Comparison of ENCODE assay signal across 8 cellular contexts in genomic region chr12:121009744-121010143, GRCh38. TPM values are rescaled to one million over a fixed set of nuclear protein-coding genes. Genes with fewer than 3 reads are reported as not detected.
DNase-seq lines count a peak whose midpoint lies in the region; ATAC-seq and TF ChIP-seq lines count a peak whose summit lies in the region.

No MANE protein-coding gene starts in this region.

- H3K4me1 ChIP-seq in suprapubic skin = no peaks in the 10 kb centered on the region

- no peak overlapping the region for H3K27ac Mint-ChIP-seq in activated naive CD8-positive, alpha-beta T cell treated with anti-CD3 and anti-CD28 coated beads, Interleukin-2, amount 50 U/mL, for 24 hours

- no peaks in the 10 kb centered on the region for H3K9me3 Mint-ChIP-seq in activated naive CD8-positive, alpha-beta T cell treated with anti-CD3 and anti-CD28 coated beads, Interleukin-2, amount 50 U/mL, for 24 hours

- peaks cover 34% of the 10 kb centered on the region for H3K36me3 Mint-ChIP-seq in activated naive CD8-positive, alpha-beta T cell treated with anti-CD3 and anti-CD28 coated beads, Interleukin-2, amount 50 U/mL, for 24 hours (ENCODE audit: low read depth)

- no peak for TF ChIP-seq EP300 in suprapubic skin (IDR thresholded peaks at IDR 0.05)

- in situ Hi-C loops in T47D (cut with HindIII; ENCODE audit: low pct_unique_long_range_greater_than_20kb, low sequenced_read_pairs) = no loop called here

- no peak for ATAC-seq in activated naive CD8-positive, alpha-beta T cell treated with anti-CD3 and anti-CD28 coated beads, Interleukin-2, amount 50 U/mL, for 24 hours

- DNase-seq in COLO668 (lab: John Stamatoyannopoulos, UW; ENCODE audit: unreplicated experiment) (peak; percentile 56), MV-4-11 (lab: John Stamatoyannopoulos, UW) (peak; percentile 30), T47D (ENCODE audit: low read depth in 1 of 2, low spot score in 1 of 2) (peak; percentile 71 to 84), medulla oblongata (ENCODE audit: extremely low spot score) (peak; percentile 16), suprapubic skin (ENCODE audit: low spot score in 2 of 2) (no peak), SKM-1 (lab: John Stamatoyannopoulos, UW; ENCODE audit: unreplicated experiment) (no peak)
- DNase-seq in activated naive CD8-positive, alpha-beta T cell treated with anti-CD3 and anti-CD28 coated beads, Interleukin-2, amount 50 U/mL, for 24 hours = no peak
- DNase-seq in stimulated activated CD4-positive, alpha-beta T cell treated with anti-CD3 and anti-CD28 coated beads, Interleukin-2, amount 100 ng/mL, for 24 hours = no peak

- WGBS in suprapubic skin = 57% methylated on average over 9 of the region's 10 CpGs

- no peaks in the 10 kb centered on the region for H3K27me3 Mint-ChIP-seq in activated naive CD8-positive, alpha-beta T cell treated with anti-CD3 and anti-CD28 coated beads, Interleukin-2, amount 50 U/mL, for 24 hours

- no peaks in the 10 kb centered on the region for H3K27me3 ChIP-seq in suprapubic skin

- no peaks in the 10 kb centered on the region for H3K9me3 ChIP-seq in suprapubic skin

- TF ChIP-seq CTCF in suprapubic skin (IDR thresholded peaks at IDR 0.05) = peak in 1 of 2 donors; percentile 30

- peaks cover 54% of the 10 kb centered on the region for H3K36me3 ChIP-seq in suprapubic skin

- peaks cover 9% of the 10 kb centered on the region for H3K4me1 Mint-ChIP-seq in activated naive CD8-positive, alpha-beta T cell treated with anti-CD3 and anti-CD28 coated beads, Interleukin-2, amount 50 U/mL, for 24 hours

- H3K4me3 Mint-ChIP-seq in activated naive CD8-positive, alpha-beta T cell treated with anti-CD3 and anti-CD28 coated beads, Interleukin-2, amount 50 U/mL, for 24 hours = no peak overlapping the region

- H3K4me3 ChIP-seq in suprapubic skin = no peak overlapping the region

- H3K27ac ChIP-seq in suprapubic skin = no peak overlapping the region

- no peak for TF ChIP-seq POLR2A in suprapubic skin (IDR thresholded peaks at IDR 0.05)

RNA-seq across cellular contexts. Expression of gene C12orf43, which starts 6.5 kb away (rescaled TPM):
- 10 to 100 TPM in 1 of 4 donors, 1 to 10 TPM in 3; 5.4 to 14.8 (median 7.1) TPM for total RNA-seq in suprapubic skin

RNA-seq across cellular contexts. Expression of gene OASL, which starts 29.3 kb away (rescaled TPM):
- total RNA-seq in suprapubic skin = under 1 TPM in 3 of 4 donors, not detected in 1; 0.53 to 0.91 (median 0.64) TPM

RNA-seq across cellular contexts. Expression of gene HNF1A, which starts 31.4 kb away (rescaled TPM):
- total RNA-seq in suprapubic skin = under 1 TPM in 1 of 4 donors, not detected in 3; 0.57 TPM

Comparison
In these comparisons a context has a peak if more than half of its experiments do, and no peak if none do; other contexts are left out.
1. DNase-seq: peak in COLO668 (single experiment), MV-4-11 (single experiment), T47D (2 of 2) and medulla oblongata (single experiment); none in activated naive CD8-positive, alpha-beta T cell treated with anti-CD3 and anti-CD28 coated beads, Interleukin-2, amount 50 U/mL, for 24 hours (single experiment), suprapubic skin (0 of 2), stimulated activated CD4-positive, alpha-beta T cell treated with anti-CD3 and anti-CD28 coated beads, Interleukin-2, amount 100 ng/mL, for 24 hours (0 of 2) and SKM-1 (single experiment).